Comparison of ENCODE assay signal across 8 cellular contexts in the genomic region with DNA sequence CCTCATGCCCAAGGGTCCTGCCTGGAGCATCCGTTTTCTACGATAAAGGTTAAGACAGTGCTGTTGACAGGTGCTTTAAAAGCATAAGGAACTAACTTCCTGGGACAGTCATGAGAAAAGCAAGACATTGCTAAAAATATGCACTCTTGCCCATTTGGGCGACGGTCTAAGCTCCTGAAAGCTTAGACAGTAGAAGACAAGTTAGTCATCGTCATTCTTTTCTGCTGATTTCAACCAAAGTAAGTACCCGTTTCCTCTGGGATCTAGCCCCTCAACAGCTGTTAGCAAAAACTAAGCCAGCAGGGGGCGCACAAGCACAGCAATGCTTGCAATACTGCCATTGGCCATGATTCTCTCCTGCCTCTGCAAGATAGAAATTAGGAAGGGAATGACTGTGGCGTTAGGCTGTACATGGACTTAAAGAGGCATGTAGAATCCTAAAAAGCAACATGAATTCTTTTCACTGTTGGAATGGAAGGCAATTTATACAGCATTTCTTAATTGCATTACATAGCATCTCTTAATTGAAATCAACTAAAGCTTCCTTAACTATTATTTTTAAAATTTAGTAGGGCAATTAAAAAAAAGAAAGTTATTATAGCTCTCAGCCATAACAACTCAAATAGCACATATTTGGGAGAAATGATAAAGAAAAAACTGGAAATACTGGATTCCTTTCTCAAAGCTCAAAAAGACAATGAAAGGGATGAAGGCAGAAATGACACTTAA.
DNase-seq lines count a peak whose midpoint lies in the region; ATAC-seq, FAIRE-seq and TF ChIP-seq lines count a peak whose summit lies in the region.

No MANE protein-coding gene starts in this region.

- intact Hi-C loops in activated T-helper 2 cell treated with anti-CD3 and anti-CD28 coated beads, Interferon-gamma antibody, Interleukin-2, Interleukin-4, amounts not matched to agents 10 μg/mL and 5 μg/mL and 100 μg/mL, durations not matched to agents 14 hours and 24 hours and 36 hours (cut with micrococcal nuclease): loop anchor here (1.0 to 10.0 kb wide), 2 partner anchors 235 to 645 kb away; no protein-coding TSS in a partner anchor

- H3K9me2 ChIP-seq in DOHH2 (replicated peaks; ENCODE audit: control insufficient read depth, low read length): no peaks in the 10 kb centered on the region

- peak; percentile 76 for FAIRE-seq in frontal cortex (lab: Jason Lieb, UNC)

- H3K4me3 Mint-ChIP-seq in activated T-helper 2 cell treated with anti-CD3 and anti-CD28 coated beads, Interferon-gamma antibody, Interleukin-2, Interleukin-4, amounts not matched to agents 10 μg/mL and 5 μg/mL and 100 μg/mL, durations not matched to agents 14 hours and 24 hours and 36 hours (ENCODE audit: low read depth): no peak overlapping the region

- H3K36me3 Mint-ChIP-seq in activated T-helper 2 cell treated with anti-CD3 and anti-CD28 coated beads, Interferon-gamma antibody, Interleukin-2, Interleukin-4, amounts not matched to agents 10 μg/mL and 5 μg/mL and 100 μg/mL, durations not matched to agents 14 hours and 24 hours and 36 hours (ENCODE audit: low read depth): no peaks in the 10 kb centered on the region

- no peaks in the 10 kb centered on the region for H3K79me2 ChIP-seq in DOHH2 (ENCODE audit: control insufficient read depth, low read length)

- H3K27me3 Mint-ChIP-seq in activated T-helper 2 cell treated with anti-CD3 and anti-CD28 coated beads, Interferon-gamma antibody, Interleukin-2, Interleukin-4, amounts not matched to agents 10 μg/mL and 5 μg/mL and 100 μg/mL, durations not matched to agents 14 hours and 24 hours and 36 hours (ENCODE audit: low read depth): peaks cover 7% of the 10 kb centered on the region

- no peaks in the 10 kb centered on the region for H4K20me1 ChIP-seq in DOHH2 (ENCODE audit: control insufficient read depth, insufficient read depth, low read depth, low read length)

- ATAC-seq in omental fat pad (ENCODE audit: low FRiP score): peak; percentile 71
- ATAC-seq in thoracic aorta (ENCODE audit: insufficient number of reproducible peaks, low FRiP score, low read depth): peak; percentile 59

- peak; percentile 96 for TF ChIP-seq CTCF in DOHH2 (IDR thresholded peaks at IDR 0.05; ENCODE audit: low read depth, low read length, poor library complexity, severe bottlenecking)
- peak in 1 of 3 donors; percentile 74 for TF ChIP-seq CTCF in omental fat pad (IDR thresholded peaks at IDR 0.05)
- peak; percentile 72 for TF ChIP-seq CTCF in thoracic aorta (IDR thresholded peaks at IDR 0.05)

- H3K27ac ChIP-seq in DOHH2 (ENCODE audit: low read depth, low read length): no peak overlapping the region
- H3K27ac ChIP-seq in thoracic aorta: no peak overlapping the region

- no peaks in the 10 kb centered on the region for H3K4me1 Mint-ChIP-seq in activated T-helper 2 cell treated with anti-CD3 and anti-CD28 coated beads, Interferon-gamma antibody, Interleukin-2, Interleukin-4, amounts not matched to agents 10 μg/mL and 5 μg/mL and 100 μg/mL, durations not matched to agents 14 hours and 24 hours and 36 hours (ENCODE audit: low read depth)

- no peaks in the 10 kb centered on the region for H3K9me3 Mint-ChIP-seq in activated T-helper 2 cell treated with anti-CD3 and anti-CD28 coated beads, Interferon-gamma antibody, Interleukin-2, Interleukin-4, amounts not matched to agents 10 μg/mL and 5 μg/mL and 100 μg/mL, durations not matched to agents 14 hours and 24 hours and 36 hours

- H3K9me3 ChIP-seq in DOHH2 (ENCODE audit: control insufficient read depth, insufficient read depth, low read length): no peaks in the 10 kb centered on the region
- H3K9me3 ChIP-seq in thoracic aorta: no peaks in the 10 kb centered on the region

- H3K27ac Mint-ChIP-seq in activated T-helper 2 cell treated with anti-CD3 and anti-CD28 coated beads, Interferon-gamma antibody, Interleukin-2, Interleukin-4, amounts not matched to agents 10 μg/mL and 5 μg/mL and 100 μg/mL, durations not matched to agents 14 hours and 24 hours and 36 hours: no peak overlapping the region

- no peak overlapping the region for H3K4me3 ChIP-seq in DOHH2 (ENCODE audit: low read length)
- H3K4me3 ChIP-seq in thoracic aorta: no peak overlapping the region

- peak; percentile 77 for DNase-seq in GOT3 (lab: John Stamatoyannopoulos, UW)
- DNase-seq in MV-4-11 (lab: John Stamatoyannopoulos, UW): peak; percentile 95
- peak; percentile 75 for DNase-seq in SIG-M5 (lab: John Stamatoyannopoulos, UW)
- peak; percentile 61 for DNase-seq in activated T-helper 2 cell treated with anti-CD3 and anti-CD28 coated beads, Interferon-gamma antibody, Interleukin-2, Interleukin-4, amounts not matched to agents 10 μg/mL and 5 μg/mL and 100 μg/mL, durations not matched to agents 14 hours and 24 hours and 36 hours (ENCODE audit: low spot score)
- peak; percentile 44 to 67 for DNase-seq in frontal cortex (ENCODE audit: low spot score in 2 of 2)
- DNase-seq in omental fat pad (ENCODE audit: low spot score): peak; percentile 99
- peak; percentile 20 for DNase-seq in thoracic aorta (ENCODE audit: low spot score)

- no peaks in the 10 kb centered on the region for H3F3A ChIP-seq in DOHH2 (ENCODE audit: control insufficient read depth, insufficient read depth)

- H3K36me3 ChIP-seq in DOHH2 (ENCODE audit: control insufficient read depth, low read length): no peaks in the 10 kb centered on the region
- H3K36me3 ChIP-seq in thoracic aorta: no peaks in the 10 kb centered on the region

- H3K4me1 ChIP-seq in DOHH2 (ENCODE audit: control insufficient read depth, low read length) (no peaks in the 10 kb centered on the region), thoracic aorta (ENCODE audit: control insufficient read depth in 1 of 2, low read depth in 2 of 2) (no peaks in the 10 kb centered on the region)

- H3K27me3 ChIP-seq in DOHH2 (ENCODE audit: control insufficient read depth, low read length): no peaks in the 10 kb centered on the region
- H3K27me3 ChIP-seq in thoracic aorta (replicated peaks; ENCODE audit: insufficient read depth): no peaks in the 10 kb centered on the region

- H3K4me2 ChIP-seq in DOHH2 (ENCODE audit: low read length): no peak overlapping the region

Comparison
In these comparisons a context has a peak if more than half of its experiments do, and no peak if none do; other contexts are left out.
1. DNase-seq: peak in every context shown above with its lines; median percentile 99 in omental fat pad; 95 in MV-4-11; 77 in GOT3; 75 in SIG-M5; 61 in activated T-helper 2 cell treated with anti-CD3 and anti-CD28 coated beads, Interferon-gamma antibody, Interleukin-2, Interleukin-4, amounts not matched to agents 10 μg/mL and 5 μg/mL and 100 μg/mL, durations not matched to agents 14 hours and 24 hours and 36 hours; 56 in frontal cortex; 20 in thoracic aorta.